Comparison of ENCODE assay signal across 1 cellular context in genomic region chr5:149552038-149552494, GRCh38.
TF ChIP-seq lines count a peak whose summit lies in the region.

No MANE protein-coding gene starts in this region.

TF ChIP-seq in endothelial cell of umbilical vein, 7 proteins besides CTCF, POLR2A, EP300 and RAD21 (continued from another document):
- TF ChIP-seq EZH2 (IDR thresholded peaks at IDR 0.05; ENCODE audit: borderline replicate concordance, low read depth, low read length, severe bottlenecking) (no peak), MYC (IDR thresholded peaks at IDR 0.05; ENCODE audit: low read depth, low read length) (no peak), MAX (IDR thresholded peaks at IDR 0.05; ENCODE audit: insufficient read depth, insufficient read length) (no peak), POLR2AphosphoS5 (IDR thresholded peaks at IDR 0.05; ENCODE audit: insufficient read depth, low read depth, low read length) (no peak), FOS (IDR thresholded peaks at IDR 0.05; ENCODE audit: borderline replicate concordance, insufficient read depth, low read length) (no peak), JUN (IDR thresholded peaks at IDR 0.05; ENCODE audit: borderline replicate concordance, insufficient read depth, insufficient read length, low read depth) (no peak)
